ENCODE assay signal across 33 cellular contexts in the genomic region with DNA sequence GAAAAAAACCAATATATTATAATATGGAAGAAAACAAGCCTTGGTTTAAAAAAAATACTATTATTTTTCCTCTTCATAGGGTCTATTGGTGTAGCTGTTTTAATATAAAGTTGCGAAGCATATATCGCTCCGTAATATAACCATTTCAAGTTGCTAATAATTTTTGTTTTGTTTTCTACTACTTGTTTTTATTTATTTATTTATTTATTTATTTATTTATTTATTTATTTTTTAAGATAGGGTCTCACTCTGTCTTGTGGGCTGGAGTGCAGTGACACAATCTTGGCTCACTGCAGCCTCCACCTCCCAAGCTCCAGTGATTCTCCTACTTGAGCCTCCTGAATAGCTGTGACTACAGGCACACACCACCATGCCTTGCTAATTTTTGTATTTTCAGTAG.
"Had no signal": no experiment of that assay in that cellular context is flagged by ENCODE, and none has a peak within 500 bp of the region (broad histone marks: within the 10 kb centered on the region; RNA-seq: fewer than 3 reads in every experiment).

No MANE protein-coding gene starts in this region.

- H3K36me3 ChIP-seq: WERI-Rb-1 had no signal

- H3K9me3 ChIP-seq: body of pancreas, esophagus squamous epithelium, gastroesophageal sphincter had no signal

- H3K27me3 Mint-ChIP-seq: activated CD4-positive, alpha-beta memory T cell treated with anti-CD3 and anti-CD28 coated beads for 36 hours; activated CD4-positive, alpha-beta T cell treated with anti-CD3 and anti-CD28 coated beads for 36 hours; activated CD4-positive, alpha-beta T cell treated with anti-CD3 and anti-CD28 coated beads, Interleukin-2, amount 10 ng/mL, durations not matched to agents 24 days and 14 days; activated CD8-positive, alpha-beta memory T cell treated with anti-CD3 and anti-CD28 coated beads, Interleukin-2, amount 10 ng/mL, durations not matched to agents 7 days and 5 days; activated naive CD8-positive, alpha-beta T cell; effector memory CD8-positive, alpha-beta T cell; T-helper 17 cell had no signal

- H3K27ac ChIP-seq: body of pancreas, esophagus squamous epithelium, gastroesophageal sphincter, WERI-Rb-1 had no signal

- H3K27ac Mint-ChIP-seq: activated CD4-positive, alpha-beta memory T cell treated with anti-CD3 and anti-CD28 coated beads for 36 hours; activated CD4-positive, alpha-beta T cell treated with anti-CD3 and anti-CD28 coated beads for 36 hours; activated CD4-positive, alpha-beta T cell treated with anti-CD3 and anti-CD28 coated beads, Interleukin-2, amount 10 ng/mL, durations not matched to agents 24 days and 14 days; activated CD8-positive, alpha-beta memory T cell treated with anti-CD3 and anti-CD28 coated beads, Interleukin-2, amount 10 ng/mL, durations not matched to agents 7 days and 5 days; activated CD8-positive, alpha-beta T cell treated with anti-CD3 and anti-CD28 coated beads, Interleukin-2, amount 10 ng/mL, durations not matched to agents 7 days and 5 days; activated T-helper 1 cell treated with anti-CD3 and anti-CD28 coated beads, Interleukin-12 subunit alpha, Interleukin-12 subunit beta, Interleukin-2, Interleukin-4 antibody, amounts not matched to agents 30 ng/mL and 10 ng/mL and 1 ng/mL, durations not matched to agents 14 hours and 24 hours and 36 hours; activated T-helper 2 cell treated with anti-CD3 and anti-CD28 coated beads, Interferon-gamma antibody, Interleukin-2, Interleukin-4, amounts not matched to agents 10 μg/mL and 5 μg/mL and 100 μg/mL, durations not matched to agents 14 hours and 24 hours and 36 hours; effector memory CD8-positive, alpha-beta T cell; T-helper 2 cell treated with Interferon-gamma antibody and Interleukin-4, amounts not matched to agents 5 μg/mL and 100 μg/mL, for 36 hours had no signal

- FAIRE-seq: colon had no signal

- H3K4me3 ChIP-seq: body of pancreas, esophagus squamous epithelium, gastroesophageal sphincter had no signal

- DNase-seq: activated CD4-positive, alpha-beta memory T cell treated with anti-CD3 and anti-CD28 coated beads for 36 hours; activated CD4-positive, alpha-beta T cell treated with anti-CD3 and anti-CD28 coated beads for 36 hours; activated CD4-positive, alpha-beta T cell treated with anti-CD3 and anti-CD28 coated beads, Interleukin-2, amount 10 ng/mL, durations not matched to agents 24 days and 14 days; activated CD4-positive, CD25-positive, alpha-beta regulatory T cell; activated CD4-positive, CD25-positive, alpha-beta regulatory T cell treated with anti-CD3 and anti-CD28 coated beads, Interleukin-2, amount 50 U/mL, for 72 hours; activated CD8-positive, alpha-beta memory T cell treated with anti-CD3 and anti-CD28 coated beads, Interleukin-2, amount 10 ng/mL, durations not matched to agents 7 days and 5 days; activated CD8-positive, alpha-beta memory T cell treated with anti-CD3 and anti-CD28 coated beads, Interleukin-2, amount 50 U/mL, for 4 hours; activated CD8-positive, alpha-beta T cell treated with anti-CD3 and anti-CD28 coated beads, Interleukin-2, amount 10 ng/mL, durations not matched to agents 7 days and 5 days; activated effector memory CD4-positive, alpha-beta T cell treated with anti-CD3 and anti-CD28 coated beads, Interleukin-2, amount 50 U/mL, for 16 hours; activated naive CD4-positive, alpha-beta T cell treated with anti-CD3 and anti-CD28 coated beads, Interleukin-2, amount 50 U/mL, for 16 hours; activated T-cell treated with anti-CD3 and anti-CD28 coated beads, Interleukin-2, amount 50 U/mL, for 1 hour; activated T-cell treated with anti-CD3 and anti-CD28 coated beads, Interleukin-2, amount 50 U/mL, for 48 hours; amygdala; aorta; body of pancreas; caudate nucleus; cortex of kidney; dermis blood vessel endothelial cell; effector CD4-positive, alpha-beta T cell; effector memory CD8-positive, alpha-beta T cell; erythroblast; esophagus squamous epithelium; foreskin melanocyte; hippocampal formation; T-helper 17 cell; T1000; WERI-Rb-1 had no signal

- H3K9me3 Mint-ChIP-seq: activated CD4-positive, alpha-beta memory T cell treated with anti-CD3 and anti-CD28 coated beads for 36 hours; activated CD4-positive, alpha-beta T cell treated with anti-CD3 and anti-CD28 coated beads, Interleukin-2, amount 10 ng/mL, durations not matched to agents 24 days and 14 days; activated T-helper 1 cell treated with anti-CD3 and anti-CD28 coated beads, Interleukin-12 subunit alpha, Interleukin-12 subunit beta, Interleukin-2, Interleukin-4 antibody, amounts not matched to agents 30 ng/mL and 10 ng/mL and 1 ng/mL, durations not matched to agents 14 hours and 24 hours and 36 hours; activated T-helper 2 cell treated with anti-CD3 and anti-CD28 coated beads, Interferon-gamma antibody, Interleukin-2, Interleukin-4, amounts not matched to agents 10 μg/mL and 5 μg/mL and 100 μg/mL, durations not matched to agents 14 hours and 24 hours and 36 hours; effector memory CD8-positive, alpha-beta T cell; T-helper 2 cell treated with Interferon-gamma antibody and Interleukin-4, amounts not matched to agents 5 μg/mL and 100 μg/mL, for 36 hours had no signal

- H3K4me3 Mint-ChIP-seq: activated CD4-positive, alpha-beta memory T cell treated with anti-CD3 and anti-CD28 coated beads for 36 hours; activated CD4-positive, alpha-beta T cell treated with anti-CD3 and anti-CD28 coated beads for 36 hours; activated CD4-positive, alpha-beta T cell treated with anti-CD3 and anti-CD28 coated beads, Interleukin-2, amount 10 ng/mL, durations not matched to agents 24 days and 14 days; activated CD8-positive, alpha-beta memory T cell treated with anti-CD3 and anti-CD28 coated beads, Interleukin-2, amount 10 ng/mL, durations not matched to agents 7 days and 5 days; activated CD8-positive, alpha-beta T cell treated with anti-CD3 and anti-CD28 coated beads, Interleukin-2, amount 10 ng/mL, durations not matched to agents 7 days and 5 days; activated naive CD8-positive, alpha-beta T cell; activated T-helper 1 cell treated with anti-CD3 and anti-CD28 coated beads, Interleukin-12 subunit alpha, Interleukin-12 subunit beta, Interleukin-2, Interleukin-4 antibody, amounts not matched to agents 30 ng/mL and 10 ng/mL and 1 ng/mL, durations not matched to agents 14 hours and 24 hours and 36 hours; effector memory CD8-positive, alpha-beta T cell; T-helper 17 cell; T-helper 2 cell treated with Interferon-gamma antibody and Interleukin-4, amounts not matched to agents 5 μg/mL and 100 μg/mL, for 36 hours had no signal

- H3K27me3 ChIP-seq: body of pancreas, esophagus squamous epithelium, gastroesophageal sphincter had no signal
